ENCODE assay signal across 12 cellular contexts in genomic region chr1:32332290-32333079, GRCh38. TPM values are rescaled to one million over a fixed set of nuclear protein-coding genes. Genes with fewer than 3 reads are reported as not detected.
DNase-seq lines count a peak whose midpoint lies in the region; ATAC-seq and TF ChIP-seq lines count a peak whose summit lies in the region.
"Had no signal": no experiment of that assay in that cellular context is flagged by ENCODE, and none has a peak within 500 bp of the region (broad histone marks: within the 10 kb centered on the region; RNA-seq: fewer than 3 reads in every experiment).

No MANE protein-coding gene starts in this region.

- POLR2A ChIA-PET in activated B cell treated with CpG ODN at 0.5 μM for 24 hours (lab: Charles Lee), result interaction anchor here (0.7 to 5.7 kb wide), 7 partner anchors 9 to 90 kb away, joined by 3 to 75 read pairs (median 8); partner anchors contain the start of gene FAM229A

- DNase-seq in G401 (ENCODE audit: low spot score) (peak; percentile 40), activated B cell treated with CpG ODN at 0.5 μM for 24 hours (no peak), MG63 (no peak), SHP77 (lab: John Stamatoyannopoulos, UW) (no peak)
- DNase-seq in activated T-cell treated with anti-CD3 and anti-CD28 coated beads, Interleukin-2, amount 50 U/mL, for 1 hour, result no peak
- DNase-seq: cerebellar nuclear complex, heart right ventricle, NCI-H146, SIG-M5 had no signal

- H3K36me3 Mint-ChIP-seq in activated B cell treated with CpG ODN at 0.5 μM for 24 hours (ENCODE audit: low read depth), result peaks cover 67% of the 10 kb centered on the region

- no peaks in the 10 kb centered on the region for H3K9me3 Mint-ChIP-seq in activated B cell treated with CpG ODN at 0.5 μM for 24 hours

- H3K36me3 ChIP-seq in mesodermal cell (ENCODE audit: control insufficient read depth, insufficient read depth, low read length) (peaks cover 79% of the 10 kb centered on the region), MG63 (peaks cover 44% of the 10 kb centered on the region)

- H3K4me3 ChIP-seq in mesodermal cell (ENCODE audit: extremely low read depth, insufficient read depth, low read length, poor library complexity, severe bottlenecking) (no peak overlapping the region), MG63 (no peak overlapping the region)
- H3K4me3 ChIP-seq: heart right ventricle had no signal

- no peaks in the 10 kb centered on the region for H3K9me3 ChIP-seq in mesodermal cell (ENCODE audit: control insufficient read depth, low read length)
- no peaks in the 10 kb centered on the region for H3K9me3 ChIP-seq in MG63
- H3K9me3 ChIP-seq: heart right ventricle had no signal

- ATAC-seq in activated B cell treated with CpG ODN at 0.5 μM for 24 hours (ENCODE audit: low read depth), result no peak
- ATAC-seq in GM21619 (IDR thresholded peaks at IDR 0.05; ENCODE audit: unreplicated experiment), result no peak
- ATAC-seq: heart right ventricle had no signal

- H3K4me3 Mint-ChIP-seq in activated B cell treated with CpG ODN at 0.5 μM for 24 hours, result no peak overlapping the region

- H3K27me3 Mint-ChIP-seq in activated B cell treated with CpG ODN at 0.5 μM for 24 hours, result no peaks in the 10 kb centered on the region

- in situ Hi-C loops in G401 (cut with HindIII; ENCODE audit: low sequenced_read_pairs), result no loop called here

- H3K27me3 ChIP-seq in MG63, result no peaks in the 10 kb centered on the region

- H3K27ac ChIP-seq in 22Rv1, result peak overlapping the region; percentile 89
- H3K27ac ChIP-seq in mesodermal cell (ENCODE audit: low read depth, low read length, severe bottlenecking), result peak overlapping the region; percentile 46

- CTCF ChIA-PET in activated B cell treated with CpG ODN at 0.5 μM for 24 hours (lab: Charles Lee), result interaction anchor here (0.9 to 2.2 kb wide), 7 partner anchors 11 to 117 kb away, joined by 3 to 10 read pairs (median 4); partner anchors contain the start of gene BSDC1

- peaks cover 24% of the 10 kb centered on the region for H3K4me1 ChIP-seq in mesodermal cell (ENCODE audit: control insufficient read depth, insufficient read depth, low read length, poor library complexity, severe bottlenecking)

- H3K27ac Mint-ChIP-seq in activated B cell treated with CpG ODN at 0.5 μM for 24 hours, result peak overlapping the region; percentile 46

- H3K4me1 Mint-ChIP-seq in activated B cell treated with CpG ODN at 0.5 μM for 24 hours, result peaks cover 32% of the 10 kb centered on the region

- intact Hi-C loops in activated B cell treated with CpG ODN at 0.5 μM for 24 hours (cut with micrococcal nuclease), result loop anchor here (10.0 kb wide), 1 partner anchor 398 kb away; the partner anchor contains the start of gene PTP4A2

- WGBS in mesodermal cell (ENCODE audit: insufficient coverage in 2 of 2), 2 experiments, result 90 to 92% methylated on average over 3 of the region's 3 CpGs

- TF ChIP-seq CTCF in 22Rv1 (IDR thresholded peaks at IDR 0.05) (no peak), activated B cell treated with CpG ODN at 0.5 μM for 24 hours (IDR thresholded peaks at IDR 0.05) (no peak)

RNA-seq across cellular contexts. Expression of gene MARCKSL1, which starts 3.5 kb away (rescaled TPM):
- total RNA-seq in G401 (2014; rRNA removed; shearing (Covaris generic)), result 89.6 and 132 TPM in 2 replicates
- total RNA-seq in activated B cell treated with CpG ODN at 0.5 μM for 24 hours, result 132 TPM in 2 replicates
- polyA plus RNA-seq in mesodermal cell (2013, experiment 1 of 2), result 438 TPM
- 367 TPM for polyA plus RNA-seq in mesodermal cell (2013, experiment 2 of 2)
- 12.6 and 19.1 TPM in 2 replicates for total RNA-seq in MG63 (2014; rRNA removed; shearing (Covaris generic); ENCODE audit: low replicate concordance)

RNA-seq across cellular contexts. Expression of gene FAM229A, which starts 29.8 kb away (rescaled TPM):
- total RNA-seq in G401 (2014; rRNA removed; shearing (Covaris generic)), result 0.20 and 0.31 TPM in 2 replicates
- total RNA-seq in activated B cell treated with CpG ODN at 0.5 μM for 24 hours, result 7.6 and 11.7 TPM in 2 replicates
- polyA plus RNA-seq in mesodermal cell (2013, experiment 1 of 2), result 9.4 TPM
- 7.3 TPM for polyA plus RNA-seq in mesodermal cell (2013, experiment 2 of 2)
- total RNA-seq in MG63 (2014; rRNA removed; shearing (Covaris generic); ENCODE audit: low replicate concordance), result 0.10 TPM in 1 of 2 replicates, not detected in the other

RNA-seq across cellular contexts. Expression of gene TSSK3, which starts 29.9 kb away (rescaled TPM):
- 0.20 TPM in 1 of 2 replicates, not detected in the other for total RNA-seq in G401 (2014; rRNA removed; shearing (Covaris generic))
- total RNA-seq in activated B cell treated with CpG ODN at 0.5 μM for 24 hours, result 3.5 and 6.1 TPM in 2 replicates
- polyA plus RNA-seq in mesodermal cell (2013, experiment 1 of 2), result 0.63 TPM
- polyA plus RNA-seq in mesodermal cell (2013, experiment 2 of 2), result 1.3 TPM
- not detected in 2 replicates for total RNA-seq in MG63 (2014; rRNA removed; shearing (Covaris generic); ENCODE audit: low replicate concordance)

RNA-seq across cellular contexts. Expression of gene HDAC1, which starts 40.6 kb away (rescaled TPM):
- total RNA-seq in G401 (2014; rRNA removed; shearing (Covaris generic)), result 191 and 286 TPM in 2 replicates
- 204 and 212 TPM in 2 replicates for total RNA-seq in activated B cell treated with CpG ODN at 0.5 μM for 24 hours
- 86.8 TPM for polyA plus RNA-seq in mesodermal cell (2013, experiment 1 of 2)
- 85.7 TPM for polyA plus RNA-seq in mesodermal cell (2013, experiment 2 of 2)
- 88.0 and 98.3 TPM in 2 replicates for total RNA-seq in MG63 (2014; rRNA removed; shearing (Covaris generic); ENCODE audit: low replicate concordance)
